Comparison of ENCODE assay signal across 1 cellular context in the genomic region with DNA sequence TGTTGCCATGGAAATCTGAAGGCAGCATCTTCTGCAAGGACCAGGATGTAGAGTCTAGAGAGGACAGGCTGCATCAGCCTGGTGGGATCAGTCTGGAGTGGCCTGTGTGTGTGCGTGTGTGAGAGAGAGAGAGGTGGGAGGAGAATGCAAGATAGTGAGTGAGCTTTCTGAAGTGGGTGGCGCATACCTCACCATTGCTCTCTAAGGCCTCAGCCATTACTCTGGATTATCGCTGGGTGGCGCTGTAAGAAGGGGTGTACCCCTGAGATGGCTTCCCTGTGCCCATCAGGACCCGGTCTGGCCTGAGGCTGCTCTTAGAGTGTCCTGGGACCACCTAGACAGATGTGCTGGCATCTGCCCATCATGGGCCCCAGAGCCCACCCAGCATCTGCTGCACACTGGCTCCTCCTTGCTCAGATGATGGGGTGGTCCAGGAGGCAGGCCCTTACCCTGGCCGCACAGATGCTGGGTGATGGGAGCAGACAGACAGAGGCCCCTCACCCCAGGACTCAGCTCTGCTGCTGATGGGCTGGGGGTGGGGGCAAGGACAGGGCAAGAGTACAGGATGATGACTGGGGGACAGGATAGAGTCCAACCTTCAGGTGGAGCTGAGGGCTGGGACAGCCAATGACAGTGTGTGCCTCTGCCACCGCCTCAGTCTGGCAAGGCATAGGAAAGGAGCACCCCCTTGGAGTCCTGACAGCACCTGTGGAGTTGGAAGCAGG.
TF ChIP-seq lines count a peak whose summit lies in the region.

No MANE protein-coding gene starts in this region.

TF ChIP-seq in SK-N-SH treated with all-trans-retinoic acid at 6 μM for 48 hours, 23 proteins besides CTCF, POLR2A, EP300 and RAD21 (continued from another document):
- TF ChIP-seq, protein P1, sequence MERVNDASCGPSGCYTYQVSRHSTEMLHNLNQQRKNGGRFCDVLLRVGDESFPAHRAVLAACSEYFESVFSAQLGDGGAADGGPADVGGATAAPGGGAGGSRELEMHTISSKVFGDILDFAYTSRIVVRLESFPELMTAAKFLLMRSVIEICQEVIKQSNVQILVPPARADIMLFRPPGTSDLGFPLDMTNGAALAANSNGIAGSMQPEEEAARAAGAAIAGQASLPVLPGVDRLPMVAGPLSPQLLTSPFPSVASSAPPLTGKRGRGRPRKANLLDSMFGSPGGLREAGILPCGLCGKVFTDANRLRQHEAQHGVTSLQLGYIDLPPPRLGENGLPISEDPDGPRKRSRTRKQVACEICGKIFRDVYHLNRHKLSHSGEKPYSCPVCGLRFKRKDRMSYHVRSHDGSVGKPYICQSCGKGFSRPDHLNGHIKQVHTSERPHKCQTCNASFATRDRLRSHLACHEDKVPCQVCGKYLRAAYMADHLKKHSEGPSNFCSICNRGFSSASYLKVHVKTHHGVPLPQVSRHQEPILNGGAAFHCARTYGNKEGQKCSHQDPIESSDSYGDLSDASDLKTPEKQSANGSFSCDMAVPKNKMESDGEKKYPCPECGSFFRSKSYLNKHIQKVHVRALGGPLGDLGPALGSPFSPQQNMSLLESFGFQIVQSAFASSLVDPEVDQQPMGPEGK (CRISPR knock-in tag; IDR thresholded peaks at IDR 0.05; ENCODE audit: borderline replicate concordance) = no peak
- TF ChIP-seq CSDC2 (CRISPR knock-in tag; IDR thresholded peaks at IDR 0.05) = no peak
- TF ChIP-seq ZFP30 (CRISPR knock-in tag; IDR thresholded peaks at IDR 0.05) = no peak
- TF ChIP-seq, protein P2, sequence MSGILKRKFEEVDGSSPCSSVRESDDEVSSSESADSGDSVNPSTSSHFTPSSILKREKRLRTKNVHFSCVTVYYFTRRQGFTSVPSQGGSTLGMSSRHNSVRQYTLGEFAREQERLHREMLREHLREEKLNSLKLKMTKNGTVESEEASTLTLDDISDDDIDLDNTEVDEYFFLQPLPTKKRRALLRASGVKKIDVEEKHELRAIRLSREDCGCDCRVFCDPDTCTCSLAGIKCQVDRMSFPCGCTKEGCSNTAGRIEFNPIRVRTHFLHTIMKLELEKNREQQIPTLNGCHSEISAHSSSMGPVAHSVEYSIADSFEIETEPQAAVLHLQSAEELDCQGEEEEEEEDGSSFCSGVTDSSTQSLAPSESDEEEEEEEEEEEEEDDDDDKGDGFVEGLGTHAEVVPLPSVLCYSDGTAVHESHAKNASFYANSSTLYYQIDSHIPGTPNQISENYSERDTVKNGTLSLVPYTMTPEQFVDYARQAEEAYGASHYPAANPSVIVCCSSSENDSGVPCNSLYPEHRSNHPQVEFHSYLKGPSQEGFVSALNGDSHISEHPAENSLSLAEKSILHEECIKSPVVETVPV (CRISPR knock-in tag; IDR thresholded peaks at IDR 0.05) = no peak
- TF ChIP-seq SNAI2 (CRISPR knock-in tag; IDR thresholded peaks at IDR 0.05) = no peak
